In genomic region chr2:239203443-239204142, GRCh38 we compare ENCODE assay signal across 28 cellular contexts.
A peak's percentile ranks its signal among the peaks of the same experiment; 100 is the strongest.
DNase-seq lines count a peak whose midpoint lies in the region; ATAC-seq and TF ChIP-seq lines count a peak whose summit lies in the region.
"Had no signal": no experiment of that assay in that cellular context is flagged by ENCODE, and none has a peak within 500 bp of the region (broad histone marks: within the 10 kb centered on the region; RNA-seq: fewer than 3 reads in every experiment).

No MANE protein-coding gene starts in this region.

- no peak for TF ChIP-seq POLR2A in sigmoid colon (IDR thresholded peaks at IDR 0.05)
- TF ChIP-seq POLR2A in GM18505 (IDR thresholded peaks at IDR 0.05; ENCODE audit: borderline replicate concordance, extremely low read depth, insufficient read depth, insufficient read length) = no peak

- H3K4me3 ChIP-seq in CD4-positive, CD25-positive, alpha-beta regulatory T cell (ENCODE audit: low read depth, low read length) = no peak overlapping the region
- no peak overlapping the region for H3K4me3 ChIP-seq in sigmoid colon
- H3K4me3 ChIP-seq: esophagus squamous epithelium, GM12878, lower lobe of right lung, mucosa of descending colon, transverse colon had no signal

- WGBS in sigmoid colon, 2 donors = 88 to 89% methylated on average over 14 of the region's 14 CpGs

- ATAC-seq in CD4-positive, CD25-positive, alpha-beta regulatory T cell (ENCODE audit: low read depth in 2 of 2) = no peak
- no peak for ATAC-seq in WTC11
- ATAC-seq in HG03135 (IDR thresholded peaks at IDR 0.05; ENCODE audit: unreplicated experiment) = no peak
- ATAC-seq in GM18505 (IDR thresholded peaks at IDR 0.05; ENCODE audit: unreplicated experiment) = no peak
- no peak for ATAC-seq in GM18517 (IDR thresholded peaks at IDR 0.05; ENCODE audit: unreplicated experiment)
- ATAC-seq: GM12878; stimulated activated naive CD8-positive, alpha-beta T cell treated with anti-CD3 and anti-CD28 coated beads, Interleukin-15, amount 100 ng/mL, for 72 hours had no signal

- no peaks in the 10 kb centered on the region for H3K4me1 ChIP-seq in CD4-positive, CD25-positive, alpha-beta regulatory T cell (ENCODE audit: control insufficient read depth, insufficient read depth, low read length, poor library complexity, severe bottlenecking)
- peaks cover 0 to 92% (median 60%) of the 10 kb centered on the region in 4 donors for H3K4me1 ChIP-seq in sigmoid colon

- peaks cover 9% of the 10 kb centered on the region for H3K36me3 ChIP-seq in CD4-positive, CD25-positive, alpha-beta regulatory T cell (ENCODE audit: control insufficient read depth, insufficient read depth, low read length)
- no peaks in the 10 kb centered on the region for H3K36me3 ChIP-seq in sigmoid colon
- H3K36me3 ChIP-seq: transverse colon had no signal

- no peaks in the 10 kb centered on the region for H3K27me3 ChIP-seq in CD4-positive, CD25-positive, alpha-beta regulatory T cell (ENCODE audit: control insufficient read depth, insufficient read depth, low read length)
- no peaks in the 10 kb centered on the region for H3K27me3 ChIP-seq in sigmoid colon
- H3K27me3 ChIP-seq: esophagus squamous epithelium, transverse colon had no signal

- no peak for DNase-seq in CD4-positive, CD25-positive, alpha-beta regulatory T cell
- DNase-seq in WTC11 (ENCODE audit: low spot score) (no peak), islet precursor cell (peak; percentile 34), sigmoid colon (peak; percentile 30)
- DNase-seq in activated CD4-positive, CD25-positive, alpha-beta regulatory T cell treated with anti-CD3 and anti-CD28 coated beads, Interleukin-2, amount 50 U/mL, for 72 hours = no peak
- DNase-seq: activated CD4-positive, alpha-beta T cell treated with anti-CD3 and anti-CD28 coated beads for 48 hours; CD8-positive, alpha-beta memory T cell; dermis blood vessel endothelial cell; DMS 273 treated with DMSO at 0.1 percent for 48 hours; EL; esophagus squamous epithelium; foreskin melanocyte; HCEC 1CT; lower lobe of right lung; NCI-H1417 treated with DMSO at 0.1 percent for 48 hours; NCI-H2081; NCI-H2227 treated with DMSO at 0.1 percent for 48 hours; SHP77; stimulated activated CD4-positive, alpha-beta T cell treated with anti-CD3 and anti-CD28 coated beads, Interleukin-12 subunit alpha, Interleukin-12 subunit beta, amount 100 ng/mL, for 4 hours; stimulated activated CD4-positive, alpha-beta T cell treated with anti-CD3 and anti-CD28 coated beads, Interleukin-2, amount 100 ng/mL, for 48 hours; stimulated activated naive CD8-positive, alpha-beta T cell treated with anti-CD3 and anti-CD28 coated beads, Interleukin-15, amount 100 ng/mL, for 72 hours; transverse colon had no signal

- peak overlapping the region in 2 of 3 donors; percentile 25 to 86 for H3K27ac Mint-ChIP-seq in CD4-positive, CD25-positive, alpha-beta regulatory T cell
- peak overlapping the region; percentile 80; the same call in 1 of the 2 replicates for H3K27ac Mint-ChIP-seq in WTC11
- H3K27ac Mint-ChIP-seq: activated T-helper 2 cell treated with anti-CD3 and anti-CD28 coated beads, Interferon-gamma antibody, Interleukin-2, Interleukin-4, amounts not matched to agents 10 μg/mL and 5 μg/mL and 100 μg/mL, durations not matched to agents 14 hours and 24 hours and 36 hours had no signal

- TF ChIP-seq EP300 in sigmoid colon (IDR thresholded peaks at IDR 0.05) = no peak

- POLR2A ChIA-PET in WTC11 (lab: Charles Lee) = no interaction called here

- H3K4me1 Mint-ChIP-seq in CD4-positive, CD25-positive, alpha-beta regulatory T cell = peaks cover 15 to 58% (median 39%) of the 10 kb centered on the region in 4 donors
- peaks cover 47% of the 10 kb centered on the region for H3K4me1 Mint-ChIP-seq in WTC11

- H3K27ac ChIP-seq in CD4-positive, CD25-positive, alpha-beta regulatory T cell (ENCODE audit: insufficient read depth, low read length, poor library complexity, severe bottlenecking) = no peak overlapping the region
- H3K27ac ChIP-seq in sigmoid colon = peak overlapping the region in 2 of 4 donors; percentile 79 to 82
- H3K27ac ChIP-seq: esophagus squamous epithelium, lower lobe of right lung, transverse colon had no signal

- no peaks in the 10 kb centered on the region for H3K27me3 Mint-ChIP-seq in CD4-positive, CD25-positive, alpha-beta regulatory T cell
- H3K27me3 Mint-ChIP-seq in WTC11 (ENCODE audit: low read depth) = no peaks in the 10 kb centered on the region
- H3K27me3 Mint-ChIP-seq: CD8-positive, alpha-beta memory T cell; stimulated activated naive CD8-positive, alpha-beta T cell treated with anti-CD3 and anti-CD28 coated beads, Interleukin-15, amount 100 ng/mL, for 72 hours had no signal

- CTCF ChIA-PET in WTC11 (lab: Charles Lee) = interaction anchor here (3.6 kb wide), 1 partner anchor 9 kb away, joined by 20 read pairs; no protein-coding TSS in a partner anchor

- intact Hi-C loops in sigmoid colon (cut with DNase I) = no loop called here

- peaks cover 18% of the 10 kb centered on the region for H3K36me3 Mint-ChIP-seq in CD4-positive, CD25-positive, alpha-beta regulatory T cell
- no peaks in the 10 kb centered on the region for H3K36me3 Mint-ChIP-seq in WTC11

- H3K9me3 Mint-ChIP-seq in CD4-positive, CD25-positive, alpha-beta regulatory T cell = peaks cover 0 to 2% (median 0%) of the 10 kb centered on the region in 7 donors
- no peaks in the 10 kb centered on the region for H3K9me3 Mint-ChIP-seq in WTC11
- H3K9me3 Mint-ChIP-seq: activated T-helper 2 cell treated with anti-CD3 and anti-CD28 coated beads, Interferon-gamma antibody, Interleukin-2, Interleukin-4, amounts not matched to agents 10 μg/mL and 5 μg/mL and 100 μg/mL, durations not matched to agents 14 hours and 24 hours and 36 hours; CD8-positive, alpha-beta memory T cell; stimulated activated naive CD8-positive, alpha-beta T cell treated with anti-CD3 and anti-CD28 coated beads, Interleukin-15, amount 100 ng/mL, for 72 hours had no signal

- H3K9me3 ChIP-seq in CD4-positive, CD25-positive, alpha-beta regulatory T cell (ENCODE audit: control insufficient read depth in 2 of 2, low read length in 2 of 2) = no peaks in the 10 kb centered on the region
- H3K9me3 ChIP-seq in sigmoid colon = no peaks in the 10 kb centered on the region
- H3K9me3 ChIP-seq: esophagus squamous epithelium, lower lobe of right lung, mucosa of descending colon, transverse colon had no signal

- no peak overlapping the region for H3K4me3 Mint-ChIP-seq in CD4-positive, CD25-positive, alpha-beta regulatory T cell
- no peak overlapping the region for H3K4me3 Mint-ChIP-seq in WTC11
- H3K4me3 Mint-ChIP-seq: CD8-positive, alpha-beta memory T cell; stimulated activated naive CD8-positive, alpha-beta T cell treated with anti-CD3 and anti-CD28 coated beads, Interleukin-15, amount 100 ng/mL, for 72 hours had no signal

- no peak for TF ChIP-seq CTCF in WTC11 (IDR thresholded peaks at IDR 0.05)
- no peak for TF ChIP-seq CTCF in sigmoid colon (IDR thresholded peaks at IDR 0.05)

TF ChIP-seq in WTC11, 78 proteins besides CTCF, POLR2A, EP300 and RAD21:
- TF ChIP-seq FOXP1 (CRISPR knock-in tag; IDR thresholded peaks at IDR 0.05; ENCODE audit: borderline replicate concordance) (no peak), SP1 (CRISPR knock-in tag; conservative IDR thresholded peaks at IDR 0.05) (no peak), USF1 (CRISPR knock-in tag; IDR thresholded peaks at IDR 0.05) (no peak)

Comparison
In these comparisons a context has a peak if more than half of its experiments do, and no peak if none do; other contexts are left out.
1. DNase-seq: peak in islet precursor cell (single experiment) and sigmoid colon (single experiment); none in CD4-positive, CD25-positive, alpha-beta regulatory T cell (0 of 3), WTC11 (single experiment) and activated CD4-positive, CD25-positive, alpha-beta regulatory T cell treated with anti-CD3 and anti-CD28 coated beads, Interleukin-2, amount 50 U/mL, for 72 hours (single experiment).